Comparison of ENCODE assay signal across 8 cellular contexts in genomic region chr20:25624500-25624939, GRCh38. TPM values are rescaled to one million over a fixed set of nuclear protein-coding genes. Genes with fewer than 3 reads are reported as not detected.
DNase-seq lines count a peak whose midpoint lies in the region.

No MANE protein-coding gene starts in this region.

- H3K4me1 Mint-ChIP-seq in activated naive CD4-positive, alpha-beta T cell treated with anti-CD3 and anti-CD28 coated beads, Interleukin-2, amount 10 ng/mL, durations not matched to agents 7 days and 5 days, result peaks cover 32% of the 10 kb centered on the region
- H3K4me1 Mint-ChIP-seq in activated T-helper 2 cell treated with anti-CD3 and anti-CD28 coated beads, Interferon-gamma antibody, Interleukin-2, Interleukin-4, amounts not matched to agents 10 μg/mL and 5 μg/mL and 100 μg/mL, durations not matched to agents 14 hours and 24 hours and 36 hours (ENCODE audit: low read depth), result peaks cover 25% of the 10 kb centered on the region

- H3K27ac Mint-ChIP-seq in activated naive CD4-positive, alpha-beta T cell treated with anti-CD3 and anti-CD28 coated beads, Interleukin-2, amount 10 ng/mL, durations not matched to agents 7 days and 5 days, result peak overlapping the region; percentile 95
- peak overlapping the region; percentile 95 for H3K27ac Mint-ChIP-seq in activated T-helper 2 cell treated with anti-CD3 and anti-CD28 coated beads, Interferon-gamma antibody, Interleukin-2, Interleukin-4, amounts not matched to agents 10 μg/mL and 5 μg/mL and 100 μg/mL, durations not matched to agents 14 hours and 24 hours and 36 hours

- peak overlapping the region; percentile 93 for H3K4me3 Mint-ChIP-seq in activated naive CD4-positive, alpha-beta T cell treated with anti-CD3 and anti-CD28 coated beads, Interleukin-2, amount 10 ng/mL, durations not matched to agents 7 days and 5 days
- H3K4me3 Mint-ChIP-seq in activated T-helper 2 cell treated with anti-CD3 and anti-CD28 coated beads, Interferon-gamma antibody, Interleukin-2, Interleukin-4, amounts not matched to agents 10 μg/mL and 5 μg/mL and 100 μg/mL, durations not matched to agents 14 hours and 24 hours and 36 hours (ENCODE audit: low read depth), result peak overlapping the region; percentile 89

- H3K27me3 ChIP-seq in iPS-20b (ENCODE audit: insufficient read depth, low read length), result peaks cover 22% of the 10 kb centered on the region

- peaks cover 13% of the 10 kb centered on the region for H3K9me3 Mint-ChIP-seq in activated naive CD4-positive, alpha-beta T cell treated with anti-CD3 and anti-CD28 coated beads, Interleukin-2, amount 10 ng/mL, durations not matched to agents 7 days and 5 days
- H3K9me3 Mint-ChIP-seq in activated T-helper 2 cell treated with anti-CD3 and anti-CD28 coated beads, Interferon-gamma antibody, Interleukin-2, Interleukin-4, amounts not matched to agents 10 μg/mL and 5 μg/mL and 100 μg/mL, durations not matched to agents 14 hours and 24 hours and 36 hours, result peaks cover 25% of the 10 kb centered on the region

- peaks cover 18% of the 10 kb centered on the region for H3K4me1 ChIP-seq in iPS-20b (ENCODE audit: insufficient read depth, low read length)

- peak overlapping the region; percentile 82 for H3K4me3 ChIP-seq in iPS-20b (ENCODE audit: low read length)

- intact Hi-C loops in activated T-helper 2 cell treated with anti-CD3 and anti-CD28 coated beads, Interferon-gamma antibody, Interleukin-2, Interleukin-4, amounts not matched to agents 10 μg/mL and 5 μg/mL and 100 μg/mL, durations not matched to agents 14 hours and 24 hours and 36 hours (cut with micrococcal nuclease), result loop anchor here (1.0 to 10.0 kb wide), 3 partner anchors 72 to 632 kb away; partner anchors contain the start of genes ABHD12, APMAP and ZNF337

- CTCF ChIA-PET in activated naive CD4-positive, alpha-beta T cell treated with anti-CD3 and anti-CD28 coated beads, Interleukin-2, amount 10 ng/mL, durations not matched to agents 7 days and 5 days (lab: Charles Lee), result no interaction called here

- H3K27ac ChIP-seq in iPS-20b (ENCODE audit: low read length) (no peak overlapping the region), temporal lobe (ENCODE audit: low read depth, low read length) (peak overlapping the region; percentile 54)

- H3K9ac ChIP-seq in iPS-20b (ENCODE audit: low read depth, low read length), result peak overlapping the region; percentile 82

- no peaks in the 10 kb centered on the region for H3K36me3 ChIP-seq in iPS-20b (ENCODE audit: insufficient read depth, low read depth, low read length)

- no peak for DNase-seq in activated naive CD4-positive, alpha-beta T cell treated with anti-CD3 and anti-CD28 coated beads, Interleukin-2, amount 10 ng/mL, durations not matched to agents 7 days and 5 days
- DNase-seq in activated naive CD4-positive, alpha-beta T cell treated with Interleukin-2 at 50 U/mL for 16 hours, result no peak
- no peak for DNase-seq in activated T-helper 2 cell treated with anti-CD3 and anti-CD28 coated beads, Interferon-gamma antibody, Interleukin-2, Interleukin-4, amounts not matched to agents 10 μg/mL and 5 μg/mL and 100 μg/mL, durations not matched to agents 14 hours and 24 hours and 36 hours (ENCODE audit: low spot score)
- DNase-seq in HPDE6-E6E7 (ENCODE audit: extremely low spot score), result no peak
- DNase-seq in NCI-H1092 (lab: John Stamatoyannopoulos, UW), result no peak
- DNase-seq in SKM-1 treated with dmso at 0.1 percent for 144 hours (lab: John Stamatoyannopoulos, UW; ENCODE audit: unreplicated experiment), result no peak

- H3K27me3 Mint-ChIP-seq in activated naive CD4-positive, alpha-beta T cell treated with anti-CD3 and anti-CD28 coated beads, Interleukin-2, amount 10 ng/mL, durations not matched to agents 7 days and 5 days, result peaks cover 5% of the 10 kb centered on the region
- H3K27me3 Mint-ChIP-seq in activated T-helper 2 cell treated with anti-CD3 and anti-CD28 coated beads, Interferon-gamma antibody, Interleukin-2, Interleukin-4, amounts not matched to agents 10 μg/mL and 5 μg/mL and 100 μg/mL, durations not matched to agents 14 hours and 24 hours and 36 hours (ENCODE audit: low read depth), result no peaks in the 10 kb centered on the region

- H3K9me3 ChIP-seq in iPS-20b (ENCODE audit: insufficient read depth, low read depth, low read length), result no peaks in the 10 kb centered on the region

- peaks cover 12% of the 10 kb centered on the region for H3K36me3 Mint-ChIP-seq in activated naive CD4-positive, alpha-beta T cell treated with anti-CD3 and anti-CD28 coated beads, Interleukin-2, amount 10 ng/mL, durations not matched to agents 7 days and 5 days
- peaks cover 37% of the 10 kb centered on the region for H3K36me3 Mint-ChIP-seq in activated T-helper 2 cell treated with anti-CD3 and anti-CD28 coated beads, Interferon-gamma antibody, Interleukin-2, Interleukin-4, amounts not matched to agents 10 μg/mL and 5 μg/mL and 100 μg/mL, durations not matched to agents 14 hours and 24 hours and 36 hours (ENCODE audit: low read depth)

RNA-seq across cellular contexts. Expression of gene NANP, which starts 0.7 kb away (rescaled TPM):
- total RNA-seq in activated T-helper 2 cell treated with anti-CD3 and anti-CD28 coated beads, Interferon-gamma antibody, Interleukin-2, Interleukin-4, amounts not matched to agents 10 μg/mL and 5 μg/mL and 100 μg/mL, durations not matched to agents 14 hours and 24 hours and 36 hours, result 7.9 and 9.1 TPM in 2 replicates
- 3.0 TPM for total RNA-seq in temporal lobe

RNA-seq across cellular contexts. Expression of gene NINL, which starts 39.2 kb away (rescaled TPM):
- 6.9 and 7.5 TPM in 2 replicates for total RNA-seq in activated T-helper 2 cell treated with anti-CD3 and anti-CD28 coated beads, Interferon-gamma antibody, Interleukin-2, Interleukin-4, amounts not matched to agents 10 μg/mL and 5 μg/mL and 100 μg/mL, durations not matched to agents 14 hours and 24 hours and 36 hours
- 15.5 TPM for total RNA-seq in temporal lobe
